ENCODE assay signal across 17 cellular contexts in genomic region chr5:40278881-40279280, GRCh38.
A peak's percentile ranks its signal among the peaks of the same experiment; 100 is the strongest.
DNase-seq lines count a peak whose midpoint lies in the region; ATAC-seq and TF ChIP-seq lines count a peak whose summit lies in the region.
"Had no signal": no experiment of that assay in that cellular context is flagged by ENCODE, and none has a peak within 500 bp of the region (broad histone marks: within the 10 kb centered on the region; RNA-seq: fewer than 3 reads in every experiment).

No MANE protein-coding gene starts in this region.

- intact Hi-C loops in activated CD8-positive, alpha-beta T cell treated with anti-CD3 and anti-CD28 coated beads for 36 hours (cut with micrococcal nuclease): no loop called here

- no peak overlapping the region for H3K4me2 ChIP-seq in DND-41 (ENCODE audit: insufficient read depth, low read length)
- peak overlapping the region; percentile 72 for H3K4me2 ChIP-seq in OCI-LY3 (ENCODE audit: low read length)

- no peaks in the 10 kb centered on the region for H3K9me3 Mint-ChIP-seq in activated CD8-positive, alpha-beta T cell treated with anti-CD3 and anti-CD28 coated beads for 36 hours
- no peaks in the 10 kb centered on the region for H3K9me3 Mint-ChIP-seq in activated CD8-positive, alpha-beta T cell treated with anti-CD3 and anti-CD28 coated beads, Interleukin-2, amount 10 ng/mL, durations not matched to agents 7 days and 5 days (ENCODE audit: insufficient read depth)
- H3K9me3 Mint-ChIP-seq in CD8-positive, alpha-beta memory T cell: no peaks in the 10 kb centered on the region

- peak overlapping the region; percentile 7 for H3K27ac Mint-ChIP-seq in activated CD8-positive, alpha-beta T cell treated with anti-CD3 and anti-CD28 coated beads for 36 hours
- H3K27ac Mint-ChIP-seq in activated CD8-positive, alpha-beta T cell treated with anti-CD3 and anti-CD28 coated beads, Interleukin-2, amount 10 ng/mL, durations not matched to agents 7 days and 5 days: no peak overlapping the region
- H3K27ac Mint-ChIP-seq in CD8-positive, alpha-beta memory T cell: no peak overlapping the region

- H3K36me3 Mint-ChIP-seq in activated CD8-positive, alpha-beta T cell treated with anti-CD3 and anti-CD28 coated beads for 36 hours (ENCODE audit: low read depth): no peaks in the 10 kb centered on the region
- H3K36me3 Mint-ChIP-seq in activated CD8-positive, alpha-beta T cell treated with anti-CD3 and anti-CD28 coated beads, Interleukin-2, amount 10 ng/mL, durations not matched to agents 7 days and 5 days (ENCODE audit: low read depth): peaks cover 8% of the 10 kb centered on the region
- no peaks in the 10 kb centered on the region for H3K36me3 Mint-ChIP-seq in CD8-positive, alpha-beta memory T cell

- CTCF ChIA-PET in activated CD8-positive, alpha-beta T cell treated with anti-CD3 and anti-CD28 coated beads for 36 hours (lab: Charles Lee): interaction anchor here (1.4 kb wide), 1 partner anchor 103 kb away, joined by 3 read pairs; no protein-coding TSS in a partner anchor
- CTCF ChIA-PET in activated CD8-positive, alpha-beta T cell treated with anti-CD3 and anti-CD28 coated beads, Interleukin-2, amount 10 ng/mL, durations not matched to agents 7 days and 5 days (lab: Charles Lee): no interaction called here
- CTCF ChIA-PET in CD8-positive, alpha-beta memory T cell (lab: Charles Lee): no interaction called here

- ATAC-seq in activated CD8-positive, alpha-beta T cell treated with anti-CD3 and anti-CD28 coated beads for 36 hours: no peak
- no peak for ATAC-seq in activated CD8-positive, alpha-beta T cell treated with anti-CD3 and anti-CD28 coated beads, Interleukin-2, amount 10 ng/mL, durations not matched to agents 7 days and 5 days
- no peak for ATAC-seq in DND-41 (ENCODE audit: insufficient read depth, low read depth)
- ATAC-seq: GM12878, Right ventricle myocardium inferior had no signal

- H2AFZ ChIP-seq in DND-41 (ENCODE audit: low read depth, low read length) (peak overlapping the region; percentile 29; the same call in 1 of the 2 replicates), OCI-LY3 (ENCODE audit: low read depth, low read length) (no peak overlapping the region)

- POLR2A ChIA-PET in activated CD8-positive, alpha-beta T cell treated with anti-CD3 and anti-CD28 coated beads for 36 hours (lab: Charles Lee): interaction anchor here (1.2 to 2.4 kb wide), 2 partner anchors 55 to 371 kb away, joined by 3 to 12 read pairs; no protein-coding TSS in a partner anchor
- POLR2A ChIA-PET in activated CD8-positive, alpha-beta T cell treated with anti-CD3 and anti-CD28 coated beads, Interleukin-2, amount 10 ng/mL, durations not matched to agents 7 days and 5 days (lab: Charles Lee): no interaction called here
- POLR2A ChIA-PET in CD8-positive, alpha-beta memory T cell (lab: Charles Lee): no interaction called here

- H3K4me1 Mint-ChIP-seq in activated CD8-positive, alpha-beta T cell treated with anti-CD3 and anti-CD28 coated beads for 36 hours (ENCODE audit: low read depth): peaks cover 45% of the 10 kb centered on the region
- peaks cover 36% of the 10 kb centered on the region for H3K4me1 Mint-ChIP-seq in activated CD8-positive, alpha-beta T cell treated with anti-CD3 and anti-CD28 coated beads, Interleukin-2, amount 10 ng/mL, durations not matched to agents 7 days and 5 days (ENCODE audit: low read depth)
- peaks cover 29 to 37% (median 34%) of the 10 kb centered on the region in 3 donors for H3K4me1 Mint-ChIP-seq in CD8-positive, alpha-beta memory T cell

- H4K20me1 ChIP-seq in DND-41 (ENCODE audit: insufficient read depth, low read length): no peaks in the 10 kb centered on the region
- no peaks in the 10 kb centered on the region for H4K20me1 ChIP-seq in OCI-LY3 (ENCODE audit: insufficient read depth, low read length)

- H3K9me3 ChIP-seq in DND-41 (ENCODE audit: insufficient read depth, low read length, severe bottlenecking) (peaks cover 3% of the 10 kb centered on the region), OCI-LY3 (ENCODE audit: insufficient read depth, low read length) (no peaks in the 10 kb centered on the region)
- no peaks in the 10 kb centered on the region for H3K9me3 ChIP-seq in CD8-positive, alpha-beta memory T cell (ENCODE audit: low read length)
- H3K9me3 ChIP-seq: BE2C had no signal

- no peak overlapping the region for H3K4me3 Mint-ChIP-seq in activated CD8-positive, alpha-beta T cell treated with anti-CD3 and anti-CD28 coated beads for 36 hours
- H3K4me3 Mint-ChIP-seq in activated CD8-positive, alpha-beta T cell treated with anti-CD3 and anti-CD28 coated beads, Interleukin-2, amount 10 ng/mL, durations not matched to agents 7 days and 5 days: no peak overlapping the region
- H3K4me3 Mint-ChIP-seq in CD8-positive, alpha-beta memory T cell: no peak overlapping the region

- H3K27me3 Mint-ChIP-seq in activated CD8-positive, alpha-beta T cell treated with anti-CD3 and anti-CD28 coated beads for 36 hours: no peaks in the 10 kb centered on the region
- H3K27me3 Mint-ChIP-seq in activated CD8-positive, alpha-beta T cell treated with anti-CD3 and anti-CD28 coated beads, Interleukin-2, amount 10 ng/mL, durations not matched to agents 7 days and 5 days (ENCODE audit: low read depth): no peaks in the 10 kb centered on the region
- H3K27me3 Mint-ChIP-seq in CD8-positive, alpha-beta memory T cell: peaks cover 0 to 2% of the 10 kb centered on the region in 2 donors

- H3K79me2 ChIP-seq in DND-41 (ENCODE audit: insufficient read depth, low read length) (no peaks in the 10 kb centered on the region), OCI-LY3 (ENCODE audit: low read length) (no peaks in the 10 kb centered on the region)

- no peak for DNase-seq in activated CD8-positive, alpha-beta T cell treated with anti-CD3 and anti-CD28 coated beads for 36 hours
- no peak for DNase-seq in activated CD8-positive, alpha-beta T cell treated with anti-CD3 and anti-CD28 coated beads, Interleukin-2, amount 10 ng/mL, durations not matched to agents 7 days and 5 days
- DNase-seq in DND-41 (no peak), dermis microvascular lymphatic vessel endothelial cell (ENCODE audit: low read depth in 2 of 2) (peak; percentile 9 to 27), SIG-M5 (lab: John Stamatoyannopoulos, UW) (no peak), NCI-H1930 (lab: John Stamatoyannopoulos, UW) (no peak)
- DNase-seq in CD8-positive, alpha-beta memory T cell: no peak
- DNase-seq: BE2C, Karpas-422, MV-4-11, NCI-H1105 treated with DMSO at 0.1 percent for 48 hours, NCI-H1694, NCI-H446, NCI-H526 had no signal

- H3K27me3 ChIP-seq in DND-41 (ENCODE audit: insufficient read depth, low read length, poor library complexity): no peaks in the 10 kb centered on the region
- no peaks in the 10 kb centered on the region for H3K27me3 ChIP-seq in OCI-LY3 (ENCODE audit: low read depth, low read length)
- H3K27me3 ChIP-seq in CD8-positive, alpha-beta memory T cell (ENCODE audit: insufficient read depth, low read length, poor library complexity, severe bottlenecking): no peaks in the 10 kb centered on the region
- H3K27me3 ChIP-seq: BE2C had no signal

- no peak for TF ChIP-seq CTCF in activated CD8-positive, alpha-beta T cell treated with anti-CD3 and anti-CD28 coated beads for 36 hours (IDR thresholded peaks at IDR 0.05)
- TF ChIP-seq CTCF in DND-41 (IDR thresholded peaks at IDR 0.05; ENCODE audit: borderline replicate concordance, extremely low read depth, low read length, poor library complexity, severe bottlenecking): no peak
- TF ChIP-seq CTCF in OCI-LY3 (IDR thresholded peaks at IDR 0.05; ENCODE audit: low read depth, low read length): no peak

- no peak overlapping the region for H3K9ac ChIP-seq in DND-41 (ENCODE audit: low read depth, low read length)
- peak overlapping the region; percentile 72; the same call in 1 of the 2 replicates for H3K9ac ChIP-seq in OCI-LY3 (ENCODE audit: low read length)

- H3K27ac ChIP-seq in DND-41 (ENCODE audit: low read length) (no peak overlapping the region), OCI-LY3 (ENCODE audit: low read length) (peak overlapping the region; percentile 100)
- H3K27ac ChIP-seq in CD8-positive, alpha-beta memory T cell (ENCODE audit: low read depth, low read length): no peak overlapping the region

- no peak overlapping the region for H3K4me3 ChIP-seq in DND-41 (ENCODE audit: low read depth in 1 of 2, low read length in 2 of 2)
- H3K4me3 ChIP-seq in OCI-LY3 (ENCODE audit: low read length): peak overlapping the region; percentile 51; the same call in 1 of the 2 replicates
- H3K4me3 ChIP-seq in CD8-positive, alpha-beta memory T cell (ENCODE audit: low read length): no peak overlapping the region
- H3K4me3 ChIP-seq: GM12878 had no signal

- H3K4me1 ChIP-seq in DND-41 (ENCODE audit: insufficient read depth, low read length) (peaks cover 19% of the 10 kb centered on the region), OCI-LY3 (ENCODE audit: low read length) (peaks cover 72% of the 10 kb centered on the region)
- H3K4me1 ChIP-seq in CD8-positive, alpha-beta memory T cell (ENCODE audit: insufficient read depth, low read length): peaks cover 23% of the 10 kb centered on the region
- H3K4me1 ChIP-seq: BE2C had no signal

- no peaks in the 10 kb centered on the region for H3K36me3 ChIP-seq in DND-41 (ENCODE audit: insufficient read depth, low read length)
- peaks cover 10% of the 10 kb centered on the region for H3K36me3 ChIP-seq in OCI-LY3 (replicated peaks; ENCODE audit: low read depth, low read length)
- no peaks in the 10 kb centered on the region for H3K36me3 ChIP-seq in CD8-positive, alpha-beta memory T cell (ENCODE audit: insufficient read depth, low read length)
- H3K36me3 ChIP-seq: BE2C had no signal

Comparison
In these comparisons a context has a peak if more than half of its experiments do, and no peak if none do; other contexts are left out.
1. DNase-seq: peak in dermis microvascular lymphatic vessel endothelial cell (2 of 2); none in activated CD8-positive, alpha-beta T cell treated with anti-CD3 and anti-CD28 coated beads for 36 hours (single experiment), activated CD8-positive, alpha-beta T cell treated with anti-CD3 and anti-CD28 coated beads, Interleukin-2, amount 10 ng/mL, durations not matched to agents 7 days and 5 days (single experiment), DND-41 (single experiment), SIG-M5 (single experiment), NCI-H1930 (0 of 2) and CD8-positive, alpha-beta memory T cell (0 of 5).